11 cellular contexts compared by ENCODE assay signal in the genomic region with DNA sequence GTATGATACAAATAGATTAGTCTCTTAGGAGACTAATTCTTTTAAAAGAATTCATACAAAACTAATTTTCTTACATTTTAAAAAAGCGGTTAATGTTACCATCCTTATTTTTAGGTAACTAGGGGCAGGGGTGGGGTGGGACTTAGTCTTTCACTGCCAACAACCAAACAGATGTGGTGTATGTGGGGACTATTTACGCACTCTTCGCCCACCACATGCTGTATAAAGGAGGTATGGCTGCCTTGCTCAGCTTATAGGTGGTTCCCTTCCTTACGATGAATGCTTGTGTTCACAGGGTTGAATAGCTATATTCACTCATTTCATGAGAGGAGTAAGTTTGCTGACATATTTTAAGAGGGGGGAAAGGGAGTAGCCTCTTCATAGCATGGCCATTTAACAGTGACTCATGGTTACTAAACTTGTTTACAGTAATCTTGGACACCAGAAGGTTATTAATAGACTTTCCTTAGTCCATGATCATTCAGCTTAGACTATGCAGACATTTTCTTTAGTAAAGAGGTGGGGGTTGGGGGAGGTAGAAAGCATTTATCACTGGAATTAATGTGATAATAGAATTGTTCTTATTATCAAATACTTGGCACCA.
DNase-seq lines count a peak whose midpoint lies in the region; ATAC-seq and TF ChIP-seq lines count a peak whose summit lies in the region.
"Had no signal": no experiment of that assay in that cellular context is flagged by ENCODE, and none has a peak within 500 bp of the region (broad histone marks: within the 10 kb centered on the region; RNA-seq: fewer than 3 reads in every experiment).

No MANE protein-coding gene starts in this region.

- H3K9me3 Mint-ChIP-seq in activated CD4-positive, alpha-beta T cell treated with anti-CD3 and anti-CD28 coated beads, Interleukin-2, amount 10 ng/mL, durations not matched to agents 24 days and 14 days, result peaks cover 1% of the 10 kb centered on the region
- H3K9me3 Mint-ChIP-seq in T-cell (no peaks in the 10 kb centered on the region), progenitor cell of endocrine pancreas (ENCODE audit: low read depth) (no peaks in the 10 kb centered on the region)

- POLR2A ChIA-PET in T-cell (lab: Charles Lee), result no interaction called here

- peaks cover 18 to 37% of the 10 kb centered on the region in 2 donors for H3K4me1 ChIP-seq in thoracic aorta (ENCODE audit: control insufficient read depth in 1 of 2, low read depth in 2 of 2)
- H3K4me1 ChIP-seq: BLaER1 had no signal

- no peak for ATAC-seq in T-cell (replicated peaks in 1 of 4)
- peak; percentile 36 for ATAC-seq in thoracic aorta (ENCODE audit: insufficient number of reproducible peaks, low FRiP score, low read depth)
- no peak for ATAC-seq in HG02973 (IDR thresholded peaks at IDR 0.05; ENCODE audit: unreplicated experiment)

- DNase-seq in activated CD4-positive, alpha-beta T cell treated with anti-CD3 and anti-CD28 coated beads, Interleukin-2, amount 10 ng/mL, durations not matched to agents 24 days and 14 days, result no peak
- DNase-seq in activated CD4-positive, alpha-beta T cell treated with anti-CD3 and anti-CD28 coated beads, Interleukin-2, amount 50 U/mL, for 1 hour, result no peak
- DNase-seq in T-cell (no peak), glomerular visceral epithelial cell (ENCODE audit: extremely low spot score) (peak; percentile 33), thoracic aorta (ENCODE audit: low spot score) (no peak), progenitor cell of endocrine pancreas (ENCODE audit: low spot score, unreplicated experiment) (no peak)
- DNase-seq in stimulated activated CD8-positive, alpha-beta memory T cell treated with anti-CD3 and anti-CD28 coated beads, Interleukin-4, amount 100 ng/mL, for 48 hours, result no peak
- DNase-seq: activated naive CD4-positive, alpha-beta T cell treated with anti-CD3 and anti-CD28 coated beads, Interleukin-2, amount 10 ng/mL, durations not matched to agents 7 days and 5 days; MG63 had no signal

- intact Hi-C loops in activated CD4-positive, alpha-beta T cell treated with anti-CD3 and anti-CD28 coated beads, Interleukin-2, amount 10 ng/mL, durations not matched to agents 24 days and 14 days (cut with micrococcal nuclease), result no loop called here

- H3K36me3 ChIP-seq in thoracic aorta, result no peaks in the 10 kb centered on the region

- H3K27me3 ChIP-seq in thoracic aorta (replicated peaks; ENCODE audit: insufficient read depth), result no peaks in the 10 kb centered on the region
- H3K27me3 ChIP-seq: BLaER1, MG63 had no signal

- no peaks in the 10 kb centered on the region for H3K9me3 ChIP-seq in thoracic aorta
- H3K9me3 ChIP-seq: BLaER1, MG63 had no signal

- no peak overlapping the region for H3K4me3 Mint-ChIP-seq in activated CD4-positive, alpha-beta T cell treated with anti-CD3 and anti-CD28 coated beads, Interleukin-2, amount 10 ng/mL, durations not matched to agents 24 days and 14 days
- H3K4me3 Mint-ChIP-seq in T-cell, result no peak overlapping the region
- H3K4me3 Mint-ChIP-seq in progenitor cell of endocrine pancreas (ENCODE audit: low read depth), result no peak overlapping the region
- H3K4me3 Mint-ChIP-seq: activated naive CD4-positive, alpha-beta T cell treated with anti-CD3 and anti-CD28 coated beads, Interleukin-2, amount 10 ng/mL, durations not matched to agents 7 days and 5 days had no signal

- H3K36me3 Mint-ChIP-seq in activated CD4-positive, alpha-beta T cell treated with anti-CD3 and anti-CD28 coated beads, Interleukin-2, amount 10 ng/mL, durations not matched to agents 24 days and 14 days (ENCODE audit: low read depth), result peaks cover 71% of the 10 kb centered on the region
- H3K36me3 Mint-ChIP-seq in T-cell, result peaks cover 45% of the 10 kb centered on the region
- H3K36me3 Mint-ChIP-seq in progenitor cell of endocrine pancreas (ENCODE audit: insufficient read depth), result peaks cover 12% of the 10 kb centered on the region

- H3K27ac ChIP-seq in thoracic aorta, result peak overlapping the region in 1 of 2 donors; percentile 27
- H3K27ac ChIP-seq: BLaER1 had no signal

- TF ChIP-seq CTCF in thoracic aorta (IDR thresholded peaks at IDR 0.05) (no peak), progenitor cell of endocrine pancreas (IDR thresholded peaks at IDR 0.05; ENCODE audit: unreplicated experiment) (no peak)

- no peak overlapping the region for H3K4me3 ChIP-seq in thoracic aorta
- H3K4me3 ChIP-seq: BLaER1, MG63 had no signal

- H3K27ac Mint-ChIP-seq in activated CD4-positive, alpha-beta T cell treated with anti-CD3 and anti-CD28 coated beads, Interleukin-2, amount 10 ng/mL, durations not matched to agents 24 days and 14 days, result peak overlapping the region; percentile 13
- H3K27ac Mint-ChIP-seq in T-cell, result peak overlapping the region; percentile 63 to 76
- no peak overlapping the region for H3K27ac Mint-ChIP-seq in progenitor cell of endocrine pancreas

- peaks cover 78% of the 10 kb centered on the region for H3K4me1 Mint-ChIP-seq in activated CD4-positive, alpha-beta T cell treated with anti-CD3 and anti-CD28 coated beads, Interleukin-2, amount 10 ng/mL, durations not matched to agents 24 days and 14 days
- H3K4me1 Mint-ChIP-seq in T-cell (peaks cover 92 to 97% (median 93%) of the 10 kb centered on the region in 3 donors), progenitor cell of endocrine pancreas (ENCODE audit: low read depth) (peaks cover 4% of the 10 kb centered on the region)

- CTCF ChIA-PET in T-cell (lab: Charles Lee), result interaction anchor here (0.6 to 1.1 kb wide), 2 partner anchors 60 to 283 kb away, joined by 3 read pairs; no protein-coding TSS in a partner anchor

- H3K27me3 Mint-ChIP-seq in activated CD4-positive, alpha-beta T cell treated with anti-CD3 and anti-CD28 coated beads, Interleukin-2, amount 10 ng/mL, durations not matched to agents 24 days and 14 days, result no peaks in the 10 kb centered on the region
- no peaks in the 10 kb centered on the region for H3K27me3 Mint-ChIP-seq in T-cell
- no peaks in the 10 kb centered on the region for H3K27me3 Mint-ChIP-seq in progenitor cell of endocrine pancreas
- H3K27me3 Mint-ChIP-seq: activated naive CD4-positive, alpha-beta T cell treated with anti-CD3 and anti-CD28 coated beads, Interleukin-2, amount 10 ng/mL, durations not matched to agents 7 days and 5 days had no signal
